In the genomic region with DNA sequence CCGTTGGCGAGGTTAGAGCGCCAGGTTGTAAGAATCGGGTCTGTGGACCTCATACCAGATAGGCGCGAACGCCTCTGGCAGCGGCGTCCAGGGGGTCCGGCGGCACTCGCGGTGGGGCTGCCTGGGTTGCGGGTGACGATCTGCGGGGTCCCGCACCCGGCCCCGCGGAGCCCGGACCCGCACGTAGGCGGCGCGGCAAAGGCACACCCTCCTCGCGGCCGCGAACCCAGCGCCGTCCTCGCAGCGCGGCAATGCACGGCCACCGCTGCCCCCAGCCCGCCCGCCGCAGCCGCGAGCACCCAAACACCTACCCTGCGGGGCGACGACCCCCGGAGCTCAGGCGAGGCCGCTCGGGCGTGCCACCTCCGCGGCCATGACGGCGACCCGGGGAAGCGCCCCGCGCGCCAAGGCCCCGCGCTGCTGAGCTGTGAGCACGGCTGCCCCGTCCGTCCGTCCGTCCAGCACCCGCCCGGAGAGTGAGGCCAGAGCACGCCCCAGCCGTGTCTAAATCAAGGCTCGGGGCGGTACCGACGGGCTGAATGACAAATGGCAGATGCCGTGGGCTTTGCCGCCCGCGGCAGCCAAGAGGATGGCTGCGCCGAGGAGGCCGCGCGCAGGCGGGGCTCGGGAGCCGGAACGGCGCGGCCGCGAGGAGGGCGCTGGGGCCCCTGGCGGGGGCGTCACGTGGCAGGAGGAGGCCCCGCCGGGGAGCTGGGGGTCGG, we compare ENCODE assay signal across 9 cellular contexts. TPM values are rescaled to one million over a fixed set of nuclear protein-coding genes. Genes with fewer than 3 reads are reported as not detected.
A peak's percentile ranks its signal among the peaks of the same experiment; 100 is the strongest.
DNase-seq lines count a peak whose midpoint lies in the region; ATAC-seq, FAIRE-seq and TF ChIP-seq lines count a peak whose summit lies in the region.
"Had no signal": no experiment of that assay in that cellular context is flagged by ENCODE, and none has a peak within 500 bp of the region (broad histone marks: within the 10 kb centered on the region; RNA-seq: fewer than 3 reads in every experiment).

A gene with protein sequence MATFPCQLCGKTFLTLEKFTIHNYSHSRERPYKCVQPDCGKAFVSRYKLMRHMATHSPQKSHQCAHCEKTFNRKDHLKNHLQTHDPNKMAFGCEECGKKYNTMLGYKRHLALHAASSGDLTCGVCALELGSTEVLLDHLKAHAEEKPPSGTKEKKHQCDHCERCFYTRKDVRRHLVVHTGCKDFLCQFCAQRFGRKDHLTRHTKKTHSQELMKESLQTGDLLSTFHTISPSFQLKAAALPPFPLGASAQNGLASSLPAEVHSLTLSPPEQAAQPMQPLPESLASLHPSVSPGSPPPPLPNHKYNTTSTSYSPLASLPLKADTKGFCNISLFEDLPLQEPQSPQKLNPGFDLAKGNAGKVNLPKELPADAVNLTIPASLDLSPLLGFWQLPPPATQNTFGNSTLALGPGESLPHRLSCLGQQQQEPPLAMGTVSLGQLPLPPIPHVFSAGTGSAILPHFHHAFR (minus strand): TSS at position 481 of the 722 bp plus-strand sequence. CDS start 60,123 bp downstream, outside the sequence.

- H3K27me3 Mint-ChIP-seq in immature natural killer cell (ENCODE audit: low read depth in 3 of 3) = peaks cover 3 to 15% (median 5%) of the 10 kb centered on the region in 3 donors

- intact Hi-C loops in breast epithelium (cut with DNase I; ENCODE audit: low total_unique reads) = no loop called here

- peak within 1 kb of the TSS; percentile 58 to 77 (median 63) for H3K4me3 Mint-ChIP-seq in immature natural killer cell

- no peaks in the 10 kb centered on the region for H3K9me3 Mint-ChIP-seq in immature natural killer cell

- H3K9me3 ChIP-seq in breast epithelium (no peaks in the 10 kb centered on the region), small intestine (ENCODE audit: control insufficient read depth, low read depth) (no peaks in the 10 kb centered on the region)

- peaks cover 0 to 4% of the 10 kb centered on the region in 2 donors for H3K4me1 Mint-ChIP-seq in immature natural killer cell

- no peak for TF ChIP-seq POLR2A in breast epithelium (IDR thresholded peaks at IDR 0.05)

- DNase-seq in activated gamma-delta T cell (lab: John Stamatoyannopoulos, UW) = peak; percentile 11
- no peak for DNase-seq in activated gamma-delta T cell treated with Interleukin-2 at 50 U/mL for 16 hours
- peak; percentile 44 for DNase-seq in RCC 7860 (ENCODE audit: low spot score)
- DNase-seq in breast epithelium (ENCODE audit: low spot score in 2 of 2) = no peak
- peak in 2 of 3 donors; percentile 2 to 9 for DNase-seq in immature natural killer cell
- DNase-seq in small intestine = peak; percentile 24

- no peak for FAIRE-seq in RCC 7860 (lab: Jason Lieb, UNC)
- FAIRE-seq in small intestine (lab: Jason Lieb, UNC) = no peak
- FAIRE-seq: GM18507 had no signal

- no peaks in the 10 kb centered on the region for H3K4me1 ChIP-seq in breast epithelium
- H3K4me1 ChIP-seq in small intestine (ENCODE audit: control insufficient read depth in 2 of 2, insufficient read depth in 1 of 2, low read depth in 1 of 2, low read length in 1 of 2) = no peaks in the 10 kb centered on the region

- no peak within 1 kb of the TSS for H3K27ac Mint-ChIP-seq in immature natural killer cell

- no peaks in the 10 kb centered on the region for H3K36me3 Mint-ChIP-seq in immature natural killer cell

- WGBS in small intestine, 3 donors = 52 to 58% (median 53%) methylated on average over 67 to 98 of the region's 98 CpGs

- H3K27me3 ChIP-seq in breast epithelium (no peaks in the 10 kb centered on the region), small intestine (ENCODE audit: control insufficient read depth in 2 of 2, insufficient read depth in 2 of 2, low read length in 2 of 2) (no peaks in the 10 kb centered on the region)

- H3K27ac ChIP-seq in breast epithelium (peak within 1 kb of the TSS; percentile 76 to 90), small intestine (ENCODE audit: low read depth in 1 of 2, low read length in 1 of 2) (peak within 1 kb of the TSS in 1 of 2 donors; percentile 56)

- TF ChIP-seq CTCF in breast epithelium (IDR thresholded peaks at IDR 0.05) = no peak

- H3K4me3 ChIP-seq in breast epithelium = peak within 1 kb of the TSS; percentile 52 to 80 (median 66)
- peak within 1 kb of the TSS; percentile 22 to 57 for H3K4me3 ChIP-seq in small intestine (ENCODE audit: low read depth in 1 of 2, low read length in 2 of 2)

- ATAC-seq in HG03025 (IDR thresholded peaks at IDR 0.05; ENCODE audit: low FRiP score, unreplicated experiment) = peak; percentile 63
- ATAC-seq in GM21447 (IDR thresholded peaks at IDR 0.05; ENCODE audit: unreplicated experiment) = no peak

- H3K36me3 ChIP-seq in breast epithelium (no peaks in the 10 kb centered on the region), small intestine (ENCODE audit: control insufficient read depth in 2 of 2, insufficient read depth in 2 of 2, low read length in 2 of 2) (no peaks in the 10 kb centered on the region)

RNA-seq across cellular contexts. Expression of the gene that starts here (rescaled TPM):
- 10 to 100 TPM; 17.8 to 22.9 (median 21.4) TPM for total RNA-seq in breast epithelium
- polyA plus RNA-seq in immature natural killer cell (1 to 10 TPM in 2 of 3 donors, not detected in 1; 2.4 to 2.9 TPM), small intestine (1 to 10 TPM; 2.7 to 9.0 (median 2.9) TPM)

Comparison
In these comparisons a context has a peak if more than half of its experiments do, and no peak if none do; other contexts are left out.
1. DNase-seq: peak in activated gamma-delta T cell (single experiment), RCC 7860 (single experiment), immature natural killer cell (2 of 3) and small intestine (single experiment); none in activated gamma-delta T cell treated with Interleukin-2 at 50 U/mL for 16 hours (single experiment) and breast epithelium (0 of 2).